Comparison of ENCODE assay signal across 28 cellular contexts in genomic region chr2:74537140-74537539, GRCh38. TPM values are rescaled to one million over a fixed set of nuclear protein-coding genes. Genes with fewer than 3 reads are reported as not detected.
DNase-seq lines count a peak whose midpoint lies in the region; ATAC-seq, FAIRE-seq and TF ChIP-seq lines count a peak whose summit lies in the region.
"Had no signal": no experiment of that assay in that cellular context is flagged by ENCODE, and none has a peak within 500 bp of the region (broad histone marks: within the 10 kb centered on the region; RNA-seq: fewer than 3 reads in every experiment).

No MANE protein-coding gene starts in this region.

- FAIRE-seq in bronchial epithelial cell (lab: Jason Lieb, UNC) (no peak), GM19239 (lab: Jason Lieb, UNC) (no peak)

- POLR2A ChIA-PET in MCF 10A (lab: Yijun Ruan, JAX), result interaction anchor here (0.7 kb wide), 1 partner anchor 54 kb away, joined by 3 read pairs; the partner anchor contains the start of genes CCDC142 and TTC31

- peak; percentile 55 for ATAC-seq in foreskin keratinocyte
- ATAC-seq in upper lobe of right lung, result no peak
- ATAC-seq in GM21447 (IDR thresholded peaks at IDR 0.05; ENCODE audit: unreplicated experiment), result no peak

- H3K36me3 Mint-ChIP-seq in MCF 10A (ENCODE audit: insufficient read depth, unreplicated experiment), result no peaks in the 10 kb centered on the region

- no peak overlapping the region for H3K4me3 Mint-ChIP-seq in MCF 10A (ENCODE audit: unreplicated experiment)
- H3K4me3 Mint-ChIP-seq: B cell; CD8-positive, alpha-beta memory T cell had no signal

- H3K27ac ChIP-seq in breast epithelium (no peak overlapping the region), foreskin keratinocyte (no peak overlapping the region), upper lobe of right lung (no peak overlapping the region)
- H3K27ac ChIP-seq: 22Rv1, C4-2B, KMS-11 had no signal

- H3K27ac Mint-ChIP-seq in MCF 10A (ENCODE audit: low read depth, unreplicated experiment), result peak overlapping the region; percentile 49
- H3K27ac Mint-ChIP-seq: CD8-positive, alpha-beta memory T cell had no signal

- TF ChIP-seq CTCF in MCF 10A (IDR thresholded peaks at IDR 0.05; ENCODE audit: unreplicated experiment) (no peak), breast epithelium (IDR thresholded peaks at IDR 0.05) (no peak), bronchial epithelial cell (IDR thresholded peaks at IDR 0.05; ENCODE audit: insufficient read depth, low read length, severe bottlenecking) (no peak), foreskin keratinocyte (conservative IDR thresholded peaks at IDR 0.05) (no peak), upper lobe of right lung (IDR thresholded peaks at IDR 0.05) (no peak)

- CTCF ChIA-PET in MCF 10A (lab: Yijun Ruan, JAX), result no interaction called here

- no peaks in the 10 kb centered on the region for H3K9me3 ChIP-seq in breast epithelium
- H3K9me3 ChIP-seq in upper lobe of right lung, result no peaks in the 10 kb centered on the region
- H3K9me3 ChIP-seq: HAP-1, SK-N-SH had no signal

- no peaks in the 10 kb centered on the region for H3K27me3 Mint-ChIP-seq in MCF 10A (ENCODE audit: insufficient read depth, unreplicated experiment)
- H3K27me3 Mint-ChIP-seq: B cell, IgD-negative memory B cell had no signal

- TF ChIP-seq POLR2A in breast epithelium (IDR thresholded peaks at IDR 0.05), result no peak

- H3K4me3 ChIP-seq in breast epithelium (no peak overlapping the region), bronchial epithelial cell (ENCODE audit: low read depth, low read length) (no peak overlapping the region), upper lobe of right lung (no peak overlapping the region)
- H3K4me3 ChIP-seq: HAP-1 had no signal

- BruUV-seq in MCF 10A (replicated peaks; lab: Mats Ljungman, UMichigan), result no TSS peak

- no peaks in the 10 kb centered on the region for H3K4me1 ChIP-seq in breast epithelium
- peaks cover 4% of the 10 kb centered on the region for H3K4me1 ChIP-seq in foreskin keratinocyte
- no peaks in the 10 kb centered on the region for H3K4me1 ChIP-seq in upper lobe of right lung
- H3K4me1 ChIP-seq: HAP-1 had no signal

- no peaks in the 10 kb centered on the region for H3K27me3 ChIP-seq in breast epithelium
- H3K27me3 ChIP-seq in bronchial epithelial cell (ENCODE audit: control insufficient read depth, insufficient read depth, low read length), result no peaks in the 10 kb centered on the region
- no peaks in the 10 kb centered on the region for H3K27me3 ChIP-seq in foreskin keratinocyte
- no peaks in the 10 kb centered on the region for H3K27me3 ChIP-seq in upper lobe of right lung

- H3K9me3 Mint-ChIP-seq in MCF 10A (ENCODE audit: unreplicated experiment), result no peaks in the 10 kb centered on the region
- H3K9me3 Mint-ChIP-seq: CD8-positive, alpha-beta memory T cell had no signal

- DNase-seq in MCF 10A (ENCODE audit: unreplicated experiment), result peak; percentile 33
- DNase-seq in breast epithelium (ENCODE audit: low spot score in 2 of 2), result no peak
- DNase-seq in bronchial epithelial cell (ENCODE audit: low read depth), result peak; percentile 77
- DNase-seq in foreskin keratinocyte, result peak in 1 of 2 donors; percentile 58
- peak; percentile 20 for DNase-seq in upper lobe of right lung
- DNase-seq in HK-2 (ENCODE audit: unreplicated experiment), result no peak
- no peak for DNase-seq in GM19239 (ENCODE audit: insufficient read length, low spot score)
- DNase-seq: Calu3; CD8-positive, alpha-beta memory T cell; DMS79 treated with DMSO at 0.1 percent for 48 hours; GOT3; NCI-H1048; NCI-H1417 treated with DMSO at 0.1 percent for 48 hours; NCI-H1694 treated with DMSO at 0.1 percent for 48 hours; NCI-H2081 treated with DMSO at 0.1 percent for 48 hours; NCI-H2171; NCI-H226; NCI-H510A; NCI-H69; SIG-M5; SK-N-SH had no signal

- intact Hi-C loops in MCF 10A (cut with micrococcal nuclease) (no loop called here), breast epithelium (cut with DNase I; ENCODE audit: low total_unique reads) (no loop called here), upper lobe of right lung (cut with DNase I) (no loop called here)

- H3K4me1 Mint-ChIP-seq in MCF 10A (ENCODE audit: insufficient read depth, unreplicated experiment), result peaks cover 8% of the 10 kb centered on the region

- H3K36me3 ChIP-seq in breast epithelium (no peaks in the 10 kb centered on the region), bronchial epithelial cell (ENCODE audit: control insufficient read depth, insufficient read depth, low read length) (peaks cover 7% of the 10 kb centered on the region), upper lobe of right lung (peaks cover 18% of the 10 kb centered on the region)

RNA-seq across cellular contexts. Expression of gene HTRA2, which starts 7.4 kb away (rescaled TPM):
- total RNA-seq in MCF 10A (2022) (27.6 and 33.0 TPM in 2 replicates), breast epithelium (10 to 100 TPM; 32.1 to 34.5 (median 32.5) TPM), bronchial epithelial cell (29.1 and 67.7 TPM in 2 replicates), foreskin keratinocyte (35.6 and 37.1 TPM in 2 replicates), upper lobe of right lung (31.4 TPM)
- 39.8 and 40.3 TPM in 2 replicates for polyA plus RNA-seq in foreskin keratinocyte

RNA-seq across cellular contexts. Expression of gene AUP1, which starts 7.6 kb away (rescaled TPM):
- total RNA-seq in MCF 10A (2022) (138 and 140 TPM in 2 replicates), breast epithelium (100 to 1,000 TPM; 108 to 130 (median 128) TPM), bronchial epithelial cell (176 and 198 TPM in 2 replicates), foreskin keratinocyte (138 and 144 TPM in 2 replicates), upper lobe of right lung (119 TPM)
- 177 and 180 TPM in 2 replicates for polyA plus RNA-seq in foreskin keratinocyte

RNA-seq across cellular contexts. Expression of gene DQX1, which starts 11.1 kb away (rescaled TPM):
- total RNA-seq in MCF 10A (2022) (4.3 and 4.7 TPM in 2 replicates), breast epithelium (under 1 TPM in 1 of 3 donors, not detected in 2; 0.66 TPM), bronchial epithelial cell (1.6 and 5.6 TPM in 2 replicates), foreskin keratinocyte (2.5 and 4.2 TPM in 2 replicates), upper lobe of right lung (not detected)
- polyA plus RNA-seq in foreskin keratinocyte, result 2.2 and 3.1 TPM in 2 replicates
- polyA plus RNA-seq: CD8-positive, alpha-beta memory T cell had no signal

RNA-seq across cellular contexts. Expression of gene LOXL3, which starts 16.6 kb away (rescaled TPM):
- total RNA-seq in MCF 10A (2022) (0.93 and 1.2 TPM in 2 replicates), breast epithelium (1 to 10 TPM; 3.7 to 7.8 (median 6.6) TPM), bronchial epithelial cell (0.13 and 0.53 TPM in 2 replicates), foreskin keratinocyte (1.4 and 1.9 TPM in 2 replicates), upper lobe of right lung (8.1 TPM)
- 1.2 and 1.8 TPM in 2 replicates for polyA plus RNA-seq in foreskin keratinocyte

RNA-seq across cellular contexts. Expression of gene DOK1, which starts 17.4 kb away (rescaled TPM):
- total RNA-seq in MCF 10A (2022), result 3.4 and 4.6 TPM in 2 replicates
- 10 to 100 TPM; 11.0 to 33.3 (median 13.1) TPM for total RNA-seq in breast epithelium
- total RNA-seq in bronchial epithelial cell, result 0.51 and 1.1 TPM in 2 replicates
- total RNA-seq in foreskin keratinocyte, result 4.3 and 4.5 TPM in 2 replicates
- polyA plus RNA-seq in foreskin keratinocyte, result 5.4 and 6.1 TPM in 2 replicates
- 35.7 TPM for total RNA-seq in upper lobe of right lung

Comparison
In these comparisons a context has a peak if more than half of its experiments do, and no peak if none do; other contexts are left out.
1. DNase-seq: peak in MCF 10A (single experiment), bronchial epithelial cell (single experiment) and upper lobe of right lung (single experiment); none in breast epithelium (0 of 2), HK-2 (single experiment) and GM19239 (single experiment).